Comparison of ENCODE assay signal across 7 cellular contexts in genomic region chr2:54568876-54569298, GRCh38.
DNase-seq lines count a peak whose midpoint lies in the region; ATAC-seq, FAIRE-seq and TF ChIP-seq lines count a peak whose summit lies in the region.

No MANE protein-coding gene starts in this region.

- peaks cover 59 to 95% (median 84%) of the 10 kb centered on the region in 3 donors for H3K4me1 ChIP-seq in pancreas

- peak overlapping the region; percentile 97 for H3K27ac Mint-ChIP-seq in activated T-helper 2 cell treated with anti-CD3 and anti-CD28 coated beads, Interferon-gamma antibody, Interleukin-2, Interleukin-4, amounts not matched to agents 10 μg/mL and 5 μg/mL and 100 μg/mL, durations not matched to agents 14 hours and 24 hours and 36 hours

- H3K27me3 Mint-ChIP-seq in activated T-helper 2 cell treated with anti-CD3 and anti-CD28 coated beads, Interferon-gamma antibody, Interleukin-2, Interleukin-4, amounts not matched to agents 10 μg/mL and 5 μg/mL and 100 μg/mL, durations not matched to agents 14 hours and 24 hours and 36 hours (ENCODE audit: low read depth) = no peaks in the 10 kb centered on the region

- peaks cover 24% of the 10 kb centered on the region for H3K36me3 Mint-ChIP-seq in activated T-helper 2 cell treated with anti-CD3 and anti-CD28 coated beads, Interferon-gamma antibody, Interleukin-2, Interleukin-4, amounts not matched to agents 10 μg/mL and 5 μg/mL and 100 μg/mL, durations not matched to agents 14 hours and 24 hours and 36 hours (ENCODE audit: low read depth)

- intact Hi-C loops in activated T-helper 2 cell treated with anti-CD3 and anti-CD28 coated beads, Interferon-gamma antibody, Interleukin-2, Interleukin-4, amounts not matched to agents 10 μg/mL and 5 μg/mL and 100 μg/mL, durations not matched to agents 14 hours and 24 hours and 36 hours (cut with micrococcal nuclease) = loop anchor here (10.0 kb wide), 1 partner anchor 604 kb away; no protein-coding TSS in a partner anchor
- intact Hi-C loops in pancreas (cut with DNase I) = no loop called here
- intact Hi-C loops in head of caudate nucleus (cut with DNase I) = no loop called here

- no peaks in the 10 kb centered on the region for H3K36me3 ChIP-seq in pancreas

- WGBS in pancreas, 2 donors = 4 to 7% methylated on average over 5 of the region's 5 CpGs

- peak; percentile 33 for ATAC-seq in GM18907 (IDR thresholded peaks at IDR 0.05; ENCODE audit: unreplicated experiment)
- ATAC-seq in HG02885 (IDR thresholded peaks at IDR 0.05; ENCODE audit: poor library complexity, unreplicated experiment) = peak; percentile 22
- peak; percentile 9 to 50 (median 31) for ATAC-seq in pancreas

- H3K4me3 ChIP-seq in pancreas (peak overlapping the region in 1 of 4 donors; percentile 1), foreskin fibroblast (ENCODE audit: low read depth in 1 of 2, low read length in 2 of 2) (no peak overlapping the region)

- H3K9me3 ChIP-seq in pancreas = no peaks in the 10 kb centered on the region

- TF ChIP-seq CTCF in pancreas (IDR thresholded peaks at IDR 0.05) (no peak), foreskin fibroblast (IDR thresholded peaks at IDR 0.05; ENCODE audit: low read depth, low read length) (no peak)

- FAIRE-seq in pancreas (lab: Jason Lieb, UNC) = no peak

- H3K4me3 Mint-ChIP-seq in activated T-helper 2 cell treated with anti-CD3 and anti-CD28 coated beads, Interferon-gamma antibody, Interleukin-2, Interleukin-4, amounts not matched to agents 10 μg/mL and 5 μg/mL and 100 μg/mL, durations not matched to agents 14 hours and 24 hours and 36 hours (ENCODE audit: low read depth) = peak overlapping the region; percentile 85

- H3K27me3 ChIP-seq in pancreas = no peaks in the 10 kb centered on the region

- H3K9me3 Mint-ChIP-seq in activated T-helper 2 cell treated with anti-CD3 and anti-CD28 coated beads, Interferon-gamma antibody, Interleukin-2, Interleukin-4, amounts not matched to agents 10 μg/mL and 5 μg/mL and 100 μg/mL, durations not matched to agents 14 hours and 24 hours and 36 hours = no peaks in the 10 kb centered on the region

- peak overlapping the region in 2 of 4 donors; percentile 68 to 94 for H3K27ac ChIP-seq in pancreas

- no peak for DNase-seq in activated T-helper 2 cell treated with anti-CD3 and anti-CD28 coated beads, Interferon-gamma antibody, Interleukin-2, Interleukin-4, amounts not matched to agents 10 μg/mL and 5 μg/mL and 100 μg/mL, durations not matched to agents 14 hours and 24 hours and 36 hours (ENCODE audit: low spot score)
- DNase-seq in pancreas = peak in 4 of 6 donors; percentile 45 to 66 (median 56)
- no peak for DNase-seq in head of caudate nucleus
- DNase-seq in NCI-H1417 treated with DMSO at 0.1 percent for 48 hours (lab: John Stamatoyannopoulos, UW) = no peak
- no peak for DNase-seq in foreskin fibroblast

- peaks cover 78% of the 10 kb centered on the region for H3K4me1 Mint-ChIP-seq in activated T-helper 2 cell treated with anti-CD3 and anti-CD28 coated beads, Interferon-gamma antibody, Interleukin-2, Interleukin-4, amounts not matched to agents 10 μg/mL and 5 μg/mL and 100 μg/mL, durations not matched to agents 14 hours and 24 hours and 36 hours (ENCODE audit: low read depth)

Comparison
In these comparisons a context has a peak if more than half of its experiments do, and no peak if none do; other contexts are left out.
1. DNase-seq: peak in pancreas (4 of 6); none in activated T-helper 2 cell treated with anti-CD3 and anti-CD28 coated beads, Interferon-gamma antibody, Interleukin-2, Interleukin-4, amounts not matched to agents 10 μg/mL and 5 μg/mL and 100 μg/mL, durations not matched to agents 14 hours and 24 hours and 36 hours (single experiment), head of caudate nucleus (0 of 42), NCI-H1417 treated with DMSO at 0.1 percent for 48 hours (single experiment) and foreskin fibroblast (0 of 2).
2. Peak in every context shown above with its lines, with median percentiles within 50 percentile points of each other: ATAC-seq.